ENCODE assay signal across 22 cellular contexts in the genomic region with DNA sequence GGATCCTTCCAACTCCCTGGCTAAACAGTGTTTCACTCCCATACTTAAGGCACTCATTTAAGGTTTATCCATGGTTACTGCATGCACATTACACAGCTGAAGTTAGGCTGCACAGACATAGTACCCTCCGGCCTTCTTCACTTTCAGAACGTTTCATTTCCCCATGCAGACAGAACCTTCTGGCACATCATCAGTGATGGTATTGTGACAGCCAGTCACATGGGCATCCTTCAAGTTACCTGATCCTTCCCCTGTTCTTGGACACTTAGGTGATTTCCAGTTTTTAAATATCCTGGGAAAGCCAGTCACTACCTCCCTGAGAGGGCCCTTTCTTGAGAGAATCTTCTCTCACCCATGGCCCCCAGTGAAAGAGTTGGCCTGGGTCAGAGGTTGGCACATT. TPM values are rescaled to one million over a fixed set of nuclear protein-coding genes. Genes with fewer than 3 reads are reported as not detected.
DNase-seq lines count a peak whose midpoint lies in the region; ATAC-seq, FAIRE-seq and TF ChIP-seq lines count a peak whose summit lies in the region.
"Had no signal": no experiment of that assay in that cellular context is flagged by ENCODE, and none has a peak within 500 bp of the region (broad histone marks: within the 10 kb centered on the region; RNA-seq: fewer than 3 reads in every experiment).

No MANE protein-coding gene starts in this region.

- no peak overlapping the region for H2AFZ ChIP-seq in HepG2 (ENCODE audit: low read length)
- H2AFZ ChIP-seq: GM23338 had no signal

- intact Hi-C loops in activated CD8-positive, alpha-beta T cell treated with anti-CD3 and anti-CD28 coated beads for 36 hours (cut with micrococcal nuclease): no loop called here
- intact Hi-C loops in HepG2 (cut with micrococcal nuclease; ENCODE audit: unreplicated experiment) (no loop called here), upper lobe of right lung (cut with DNase I) (no loop called here)

- BruUV-seq in HepG2 (replicated peaks; lab: Mats Ljungman, UMichigan): no TSS peak

- no peak overlapping the region for H3K27ac ChIP-seq in CD4-positive, CD25-positive, alpha-beta regulatory T cell (ENCODE audit: insufficient read depth, low read length, poor library complexity, severe bottlenecking)
- H3K27ac ChIP-seq in HepG2 (ENCODE audit: extremely low read length, insufficient read depth, low read length): no peak overlapping the region
- H3K27ac ChIP-seq in skeletal muscle tissue (ENCODE audit: low read depth, low read length): peak overlapping the region; percentile 48
- H3K27ac ChIP-seq in upper lobe of right lung: no peak overlapping the region
- H3K27ac ChIP-seq: SJCRH30 had no signal

- TF ChIP-seq POLR2A in HepG2 (IDR thresholded peaks at IDR 0.05; ENCODE audit: insufficient read depth in 1 of 2, low read depth in 2 of 2, low read length in 2 of 2): no peak

- FAIRE-seq in HepG2 (lab: Jason Lieb, UNC): no peak
- FAIRE-seq: GM18507, K562, RCC 7860 had no signal

- peaks cover 3% of the 10 kb centered on the region for H3K79me2 ChIP-seq in HepG2 (ENCODE audit: insufficient read depth, low read length)

- H3K4me3 Mint-ChIP-seq in activated CD8-positive, alpha-beta T cell treated with anti-CD3 and anti-CD28 coated beads for 36 hours: no peak overlapping the region
- no peak overlapping the region for H3K4me3 Mint-ChIP-seq in activated CD8-positive, alpha-beta T cell treated with anti-CD3 and anti-CD28 coated beads, Interleukin-2, amount 10 ng/mL, durations not matched to agents 7 days and 5 days
- no peak overlapping the region for H3K4me3 Mint-ChIP-seq in CD4-positive, CD25-positive, alpha-beta regulatory T cell
- H3K4me3 Mint-ChIP-seq: GM23338 had no signal

- H3K36me3 ChIP-seq in CD4-positive, CD25-positive, alpha-beta regulatory T cell (ENCODE audit: control insufficient read depth, insufficient read depth, low read length): peaks cover 79% of the 10 kb centered on the region
- H3K36me3 ChIP-seq in HepG2 (replicated peaks in 1 of 2; ENCODE audit: control insufficient read depth in 1 of 2, insufficient read depth in 2 of 2, low read length in 2 of 2): peaks cover 24 to 53% of the 10 kb centered on the region in 2 experiments
- peaks cover 36 to 56% (median 48%) of the 10 kb centered on the region in 3 donors for H3K36me3 ChIP-seq in skeletal muscle tissue (ENCODE audit: control insufficient read depth in 3 of 3, insufficient read depth in 3 of 3, low read length in 3 of 3)
- H3K36me3 ChIP-seq in upper lobe of right lung: peaks cover 76% of the 10 kb centered on the region

- H3K27ac Mint-ChIP-seq in activated CD8-positive, alpha-beta T cell treated with anti-CD3 and anti-CD28 coated beads for 36 hours: peak overlapping the region; percentile 12
- H3K27ac Mint-ChIP-seq in activated CD8-positive, alpha-beta T cell treated with anti-CD3 and anti-CD28 coated beads, Interleukin-2, amount 10 ng/mL, durations not matched to agents 7 days and 5 days: no peak overlapping the region
- peak overlapping the region in 2 of 3 donors; percentile 14 to 47 for H3K27ac Mint-ChIP-seq in CD4-positive, CD25-positive, alpha-beta regulatory T cell
- H3K27ac Mint-ChIP-seq: GM23338 had no signal

- in situ Hi-C loops in HepG2 (cut with HindIII; ENCODE audit: extremely low pct_ligation_motif_present, low pct_unique_long_range_greater_than_20kb): no loop called here

- H3K36me3 Mint-ChIP-seq in activated CD8-positive, alpha-beta T cell treated with anti-CD3 and anti-CD28 coated beads for 36 hours (ENCODE audit: low read depth): peaks cover 70% of the 10 kb centered on the region
- H3K36me3 Mint-ChIP-seq in activated CD8-positive, alpha-beta T cell treated with anti-CD3 and anti-CD28 coated beads, Interleukin-2, amount 10 ng/mL, durations not matched to agents 7 days and 5 days (ENCODE audit: low read depth): peaks cover 74% of the 10 kb centered on the region
- H3K36me3 Mint-ChIP-seq in CD4-positive, CD25-positive, alpha-beta regulatory T cell: peaks cover 27% of the 10 kb centered on the region

- H3K9ac ChIP-seq in HepG2 (ENCODE audit: insufficient read depth, low read depth, low read length) (no peak overlapping the region), skeletal muscle tissue (ENCODE audit: low read depth in 1 of 3, low read length in 3 of 3) (peak overlapping the region in 2 of 3 donors; percentile 4 to 25)

- POLR2A ChIA-PET in activated CD8-positive, alpha-beta T cell treated with anti-CD3 and anti-CD28 coated beads for 36 hours (lab: Charles Lee): interaction anchor here (1.3 to 1.8 kb wide), 3 partner anchors 9 to 12 kb away, joined by 3 to 7 read pairs (median 5); partner anchors contain the start of gene SMIM7
- POLR2A ChIA-PET in activated CD8-positive, alpha-beta T cell treated with anti-CD3 and anti-CD28 coated beads, Interleukin-2, amount 10 ng/mL, durations not matched to agents 7 days and 5 days (lab: Charles Lee): no interaction called here
- POLR2A ChIA-PET in HepG2 (lab: Yijun Ruan, JAX): no interaction called here

- no peaks in the 10 kb centered on the region for H3K4me1 ChIP-seq in CD4-positive, CD25-positive, alpha-beta regulatory T cell (ENCODE audit: control insufficient read depth, insufficient read depth, low read length, poor library complexity, severe bottlenecking)
- H3K4me1 ChIP-seq in HepG2 (ENCODE audit: insufficient read depth, low read length): no peaks in the 10 kb centered on the region
- H3K4me1 ChIP-seq in skeletal muscle tissue (ENCODE audit: control insufficient read depth in 3 of 3, insufficient read depth in 3 of 3, low read length in 3 of 3): peaks cover 29 to 44% (median 36%) of the 10 kb centered on the region in 3 donors
- H3K4me1 ChIP-seq in upper lobe of right lung: no peaks in the 10 kb centered on the region
- H3K4me1 ChIP-seq: HAP-1, SJCRH30 had no signal

- WGBS in HepG2 (ENCODE audit: low lambda C conversion rate): 82% methylated on average over 2 of the region's 2 CpGs

- no peak for TF ChIP-seq CTCF in activated CD8-positive, alpha-beta T cell treated with anti-CD3 and anti-CD28 coated beads for 36 hours (IDR thresholded peaks at IDR 0.05)
- TF ChIP-seq CTCF in HepG2 (CRISPR knock-in tag; IDR thresholded peaks at IDR 0.05): no peak
- no peak for TF ChIP-seq CTCF in upper lobe of right lung (IDR thresholded peaks at IDR 0.05)

- no peak overlapping the region for H3K4me3 ChIP-seq in CD4-positive, CD25-positive, alpha-beta regulatory T cell (ENCODE audit: low read depth, low read length)
- no peak overlapping the region for H3K4me3 ChIP-seq in HepG2 (replicated peaks in 1 of 3; ENCODE audit: insufficient read depth in 1 of 3, low read depth in 2 of 3, low read length in 3 of 3)
- peak overlapping the region in 1 of 3 donors; percentile 42 for H3K4me3 ChIP-seq in skeletal muscle tissue (ENCODE audit: low read length in 3 of 3)
- no peak overlapping the region for H3K4me3 ChIP-seq in upper lobe of right lung
- H3K4me3 ChIP-seq: GM23338, HAP-1, K562, MG63, SJCRH30 had no signal

- H4K20me1 ChIP-seq in HepG2 (ENCODE audit: insufficient read depth, low read length): no peaks in the 10 kb centered on the region

- H3K4me1 Mint-ChIP-seq in activated CD8-positive, alpha-beta T cell treated with anti-CD3 and anti-CD28 coated beads for 36 hours (ENCODE audit: low read depth): peaks cover 12% of the 10 kb centered on the region
- H3K4me1 Mint-ChIP-seq in activated CD8-positive, alpha-beta T cell treated with anti-CD3 and anti-CD28 coated beads, Interleukin-2, amount 10 ng/mL, durations not matched to agents 7 days and 5 days (ENCODE audit: low read depth): peaks cover 27% of the 10 kb centered on the region
- peaks cover 6 to 33% (median 14%) of the 10 kb centered on the region in 4 donors for H3K4me1 Mint-ChIP-seq in CD4-positive, CD25-positive, alpha-beta regulatory T cell
- H3K4me1 Mint-ChIP-seq: GM23338 had no signal

- no peak for TF ChIP-seq RAD21 in HepG2 (CRISPR knock-in tag; IDR thresholded peaks at IDR 0.05)

- TF ChIP-seq EP300 in HepG2 (IDR thresholded peaks at IDR 0.05; ENCODE audit: low read depth in 2 of 2, low read length in 2 of 2) (no peak), HepG2 (CRISPR knock-in tag; IDR thresholded peaks at IDR 0.05; ENCODE audit: borderline replicate concordance) (no peak)

- no peaks in the 10 kb centered on the region for H3K27me3 Mint-ChIP-seq in activated CD8-positive, alpha-beta T cell treated with anti-CD3 and anti-CD28 coated beads for 36 hours
- no peaks in the 10 kb centered on the region for H3K27me3 Mint-ChIP-seq in activated CD8-positive, alpha-beta T cell treated with anti-CD3 and anti-CD28 coated beads, Interleukin-2, amount 10 ng/mL, durations not matched to agents 7 days and 5 days (ENCODE audit: low read depth)
- no peaks in the 10 kb centered on the region for H3K27me3 Mint-ChIP-seq in CD4-positive, CD25-positive, alpha-beta regulatory T cell

- CTCF ChIA-PET in activated CD8-positive, alpha-beta T cell treated with anti-CD3 and anti-CD28 coated beads for 36 hours (lab: Charles Lee): no interaction called here
- CTCF ChIA-PET in activated CD8-positive, alpha-beta T cell treated with anti-CD3 and anti-CD28 coated beads, Interleukin-2, amount 10 ng/mL, durations not matched to agents 7 days and 5 days (lab: Charles Lee): no interaction called here
- CTCF ChIA-PET in HepG2 (lab: Yijun Ruan, JAX; ENCODE audit: low intra/inter-chr PET ratio, low total read pairs): no interaction called here

- no peak for DNase-seq in activated CD8-positive, alpha-beta T cell treated with anti-CD3 and anti-CD28 coated beads for 36 hours
- DNase-seq in activated CD8-positive, alpha-beta T cell treated with anti-CD3 and anti-CD28 coated beads, Interleukin-2, amount 10 ng/mL, durations not matched to agents 7 days and 5 days: no peak
- DNase-seq in CD4-positive, CD25-positive, alpha-beta regulatory T cell: no peak
- DNase-seq in HepG2 (ENCODE audit: low spot score) (no peak), upper lobe of right lung (no peak)
- DNase-seq: 8988T, DMS79 treated with DMSO at 0.1 percent for 48 hours, MG63, NCI-H1417, NCI-H1694 treated with DMSO at 0.1 percent for 48 hours, NCI-H2081 treated with DMSO at 0.1 percent for 48 hours, NCI-H446, NCI-H526, OCI-M1, SJCRH30 had no signal

- H3K4me2 ChIP-seq in HepG2 (ENCODE audit: low read depth, low read length): no peak overlapping the region
- H3K4me2 ChIP-seq: GM23338 had no signal

- no peak for ATAC-seq in activated CD8-positive, alpha-beta T cell treated with anti-CD3 and anti-CD28 coated beads for 36 hours
- ATAC-seq in activated CD8-positive, alpha-beta T cell treated with anti-CD3 and anti-CD28 coated beads, Interleukin-2, amount 10 ng/mL, durations not matched to agents 7 days and 5 days: no peak
- ATAC-seq in CD4-positive, CD25-positive, alpha-beta regulatory T cell (ENCODE audit: low read depth in 2 of 2): no peak
- ATAC-seq in HepG2 (no peak), upper lobe of right lung (no peak), GM19328 (IDR thresholded peaks at IDR 0.05; ENCODE audit: unreplicated experiment) (no peak)
- ATAC-seq: GM23338, K562 had no signal

- no peaks in the 10 kb centered on the region for H3K27me3 ChIP-seq in CD4-positive, CD25-positive, alpha-beta regulatory T cell (ENCODE audit: control insufficient read depth, insufficient read depth, low read length)
- H3K27me3 ChIP-seq in HepG2 (ENCODE audit: control insufficient read depth in 1 of 2, insufficient read depth in 2 of 2, low read length in 2 of 2): no peaks in the 10 kb centered on the region
- no peaks in the 10 kb centered on the region for H3K27me3 ChIP-seq in skeletal muscle tissue (ENCODE audit: control insufficient read depth in 3 of 3, insufficient read depth in 3 of 3, low read length in 3 of 3)
- no peaks in the 10 kb centered on the region for H3K27me3 ChIP-seq in upper lobe of right lung
- H3K27me3 ChIP-seq: MG63, SJCRH30 had no signal

- no peaks in the 10 kb centered on the region for H3K9me3 Mint-ChIP-seq in activated CD8-positive, alpha-beta T cell treated with anti-CD3 and anti-CD28 coated beads for 36 hours
- no peaks in the 10 kb centered on the region for H3K9me3 Mint-ChIP-seq in activated CD8-positive, alpha-beta T cell treated with anti-CD3 and anti-CD28 coated beads, Interleukin-2, amount 10 ng/mL, durations not matched to agents 7 days and 5 days (ENCODE audit: insufficient read depth)
- no peaks in the 10 kb centered on the region for H3K9me3 Mint-ChIP-seq in CD4-positive, CD25-positive, alpha-beta regulatory T cell
- H3K9me3 Mint-ChIP-seq: GM23338 had no signal

- no peaks in the 10 kb centered on the region for H3K9me3 ChIP-seq in CD4-positive, CD25-positive, alpha-beta regulatory T cell (ENCODE audit: control insufficient read depth in 2 of 2, low read length in 2 of 2)
- H3K9me3 ChIP-seq in HepG2 (ENCODE audit: low read length) (no peaks in the 10 kb centered on the region), skeletal muscle tissue (ENCODE audit: control insufficient read depth in 3 of 3, low read length in 3 of 3) (no peaks in the 10 kb centered on the region), upper lobe of right lung (no peaks in the 10 kb centered on the region)
- H3K9me3 ChIP-seq: HAP-1, MG63, SJCRH30 had no signal

RNA-seq across cellular contexts. Expression of gene SMIM7, which starts 9.1 kb away (rescaled TPM):
- total RNA-seq in activated CD8-positive, alpha-beta T cell treated with anti-CD3 and anti-CD28 coated beads for 36 hours: 10 to 100 TPM; 48.0 to 55.0 TPM
- 10 to 100 TPM; 51.5 to 53.5 TPM for total RNA-seq in activated CD8-positive, alpha-beta T cell treated with anti-CD3 and anti-CD28 coated beads, Interleukin-2, amount 10 ng/mL, durations not matched to agents 7 days and 5 days
- 71.0 TPM for total RNA-seq in CD4-positive, CD25-positive, alpha-beta regulatory T cell
- 10 to 100 TPM; 61.5 to 73.1 (median 65.6) TPM for polyA plus RNA-seq in CD4-positive, CD25-positive, alpha-beta regulatory T cell
- total RNA-seq in HepG2 (2016; rRNA removed; fragmentation: Illumina TruSeq; extraction: Trizol): 67.4 and 74.9 TPM in 2 replicates
- total RNA-seq in HepG2 (2016; cell fraction: cytosol; rRNA removed; fragmentation: Illumina TruSeq; extraction: Trizol; ENCODE audit: low read depth): 22.7 and 23.8 TPM in 2 replicates
- total RNA-seq in HepG2 (2016; cell fraction: insoluble cytoplasmic fraction; rRNA removed; fragmentation: Illumina TruSeq; extraction: Trizol): 70.2 and 82.6 TPM in 2 replicates
- total RNA-seq in HepG2 (2016; cell fraction: membrane; rRNA removed; fragmentation: Illumina TruSeq; extraction: Trizol): 40.7 and 44.7 TPM in 2 replicates
- total RNA-seq in HepG2 (2016; cell fraction: nucleus; rRNA removed; fragmentation: Illumina TruSeq; extraction: Trizol): 59.0 and 59.2 TPM in 2 replicates
- polyA plus RNA-seq in HepG2 (2011; rRNA removed): 54.7 and 55.7 TPM in 2 replicates
- polyA plus RNA-seq in HepG2 (2011; cell fraction: cytosol; rRNA removed): 48.4 and 57.9 TPM in 2 replicates
- polyA plus RNA-seq in HepG2 (2011; cell fraction: nucleus; rRNA removed): 29.8 and 32.8 TPM in 2 replicates
- 35.2 and 40.9 TPM in 2 replicates for polyA plus RNA-seq in HepG2 (2012)
- 23.3 and 26.2 TPM in 2 replicates for polyA plus RNA-seq in HepG2 (2016; cell fraction: cytosol; fragmentation: Illumina TruSeq; extraction: Trizol; ENCODE audit: low read depth)
- polyA plus RNA-seq in HepG2 (2016; cell fraction: insoluble cytoplasmic fraction; fragmentation: Illumina TruSeq; extraction: Trizol; ENCODE audit: low read depth): 69.8 and 76.9 TPM in 2 replicates
- 35.1 and 42.6 TPM in 2 replicates for polyA plus RNA-seq in HepG2 (2016; cell fraction: membrane; fragmentation: Illumina TruSeq; extraction: Trizol; ENCODE audit: low read depth)
- 93.6 and 97.3 TPM in 2 replicates for polyA plus RNA-seq in HepG2 (2016; cell fraction: nucleus; fragmentation: Illumina TruSeq; extraction: Trizol; ENCODE audit: insufficient read depth, low read depth)
- polyA minus RNA-seq in HepG2 (2011; rRNA and poly(A)+ RNA removed; ENCODE audit: low replicate concordance): 48.4 and 75.2 TPM in 2 replicates
- polyA minus RNA-seq in HepG2 (2011; cell fraction: cytosol; rRNA and poly(A)+ RNA removed): 21.3 and 23.3 TPM in 2 replicates
- 58.6 and 66.2 TPM in 2 replicates for polyA minus RNA-seq in HepG2 (2011; cell fraction: nucleus; rRNA and poly(A)+ RNA removed)
- total RNA-seq in skeletal muscle tissue: 48.0 TPM
- 76.7 TPM for total RNA-seq in upper lobe of right lung

RNA-seq across cellular contexts. Expression of gene TMEM38A, which starts 10.1 kb away (rescaled TPM):
- total RNA-seq in activated CD8-positive, alpha-beta T cell treated with anti-CD3 and anti-CD28 coated beads for 36 hours: 1 to 10 TPM; 1.2 to 1.8 TPM
- total RNA-seq in activated CD8-positive, alpha-beta T cell treated with anti-CD3 and anti-CD28 coated beads, Interleukin-2, amount 10 ng/mL, durations not matched to agents 7 days and 5 days: under 1 TPM; 0.60 to 0.87 TPM
- total RNA-seq in CD4-positive, CD25-positive, alpha-beta regulatory T cell: 1.0 TPM
- polyA plus RNA-seq in CD4-positive, CD25-positive, alpha-beta regulatory T cell: 1 to 10 TPM; 2.7 to 5.7 (median 3.8) TPM
- total RNA-seq in HepG2 (2016; rRNA removed; fragmentation: Illumina TruSeq; extraction: Trizol) (1.7 and 4.8 TPM in 2 replicates), skeletal muscle tissue (129 TPM), upper lobe of right lung (5.1 TPM)
- 13.4 and 14.4 TPM in 2 replicates for total RNA-seq in HepG2 (2016; cell fraction: cytosol; rRNA removed; fragmentation: Illumina TruSeq; extraction: Trizol; ENCODE audit: low read depth)
- total RNA-seq in HepG2 (2016; cell fraction: insoluble cytoplasmic fraction; rRNA removed; fragmentation: Illumina TruSeq; extraction: Trizol): 1.0 and 3.2 TPM in 2 replicates
- total RNA-seq in HepG2 (2016; cell fraction: membrane; rRNA removed; fragmentation: Illumina TruSeq; extraction: Trizol): 5.8 and 6.7 TPM in 2 replicates
- 2.9 and 3.9 TPM in 2 replicates for total RNA-seq in HepG2 (2016; cell fraction: nucleus; rRNA removed; fragmentation: Illumina TruSeq; extraction: Trizol)
- polyA plus RNA-seq in HepG2 (2011; rRNA removed): 6.8 and 7.7 TPM in 2 replicates
- polyA plus RNA-seq in HepG2 (2011; cell fraction: cytosol; rRNA removed): 5.6 and 7.1 TPM in 2 replicates
- 3.8 and 5.7 TPM in 2 replicates for polyA plus RNA-seq in HepG2 (2011; cell fraction: nucleus; rRNA removed)
- polyA plus RNA-seq in HepG2 (2012): 3.0 and 6.9 TPM in 2 replicates
- polyA plus RNA-seq in HepG2 (2016; cell fraction: cytosol; fragmentation: Illumina TruSeq; extraction: Trizol; ENCODE audit: low read depth): 4.3 and 4.4 TPM in 2 replicates
- 2.5 and 2.6 TPM in 2 replicates for polyA plus RNA-seq in HepG2 (2016; cell fraction: insoluble cytoplasmic fraction; fragmentation: Illumina TruSeq; extraction: Trizol; ENCODE audit: low read depth)
- polyA plus RNA-seq in HepG2 (2016; cell fraction: membrane; fragmentation: Illumina TruSeq; extraction: Trizol; ENCODE audit: low read depth): 5.6 and 5.9 TPM in 2 replicates
- 5.2 TPM in 2 replicates for polyA plus RNA-seq in HepG2 (2016; cell fraction: nucleus; fragmentation: Illumina TruSeq; extraction: Trizol; ENCODE audit: insufficient read depth, low read depth)
- 30.6 and 58.3 TPM in 2 replicates for polyA minus RNA-seq in HepG2 (2011; rRNA and poly(A)+ RNA removed; ENCODE audit: low replicate concordance)
- polyA minus RNA-seq in HepG2 (2011; cell fraction: cytosol; rRNA and poly(A)+ RNA removed): 2.2 and 6.2 TPM in 2 replicates
- polyA minus RNA-seq in HepG2 (2011; cell fraction: nucleus; rRNA and poly(A)+ RNA removed): 4.1 and 7.3 TPM in 2 replicates

RNA-seq across cellular contexts. Expression of gene MED26, which starts 22.8 kb away (rescaled TPM):
- 10 to 100 TPM; 14.2 to 19.3 TPM for total RNA-seq in activated CD8-positive, alpha-beta T cell treated with anti-CD3 and anti-CD28 coated beads for 36 hours
- 10 to 100 TPM; 17.2 to 17.4 TPM for total RNA-seq in activated CD8-positive, alpha-beta T cell treated with anti-CD3 and anti-CD28 coated beads, Interleukin-2, amount 10 ng/mL, durations not matched to agents 7 days and 5 days
- 62.5 TPM for total RNA-seq in CD4-positive, CD25-positive, alpha-beta regulatory T cell
- polyA plus RNA-seq in CD4-positive, CD25-positive, alpha-beta regulatory T cell: 1 to 10 TPM; 2.9 to 4.6 (median 3.9) TPM
- total RNA-seq in HepG2 (2016; rRNA removed; fragmentation: Illumina TruSeq; extraction: Trizol) (3.3 and 3.8 TPM in 2 replicates), skeletal muscle tissue (2.6 TPM), upper lobe of right lung (13.4 TPM)
- total RNA-seq in HepG2 (2016; cell fraction: cytosol; rRNA removed; fragmentation: Illumina TruSeq; extraction: Trizol; ENCODE audit: low read depth): 0.88 and 1.1 TPM in 2 replicates
- total RNA-seq in HepG2 (2016; cell fraction: insoluble cytoplasmic fraction; rRNA removed; fragmentation: Illumina TruSeq; extraction: Trizol): 2.3 and 2.9 TPM in 2 replicates
- 2.2 and 2.5 TPM in 2 replicates for total RNA-seq in HepG2 (2016; cell fraction: membrane; rRNA removed; fragmentation: Illumina TruSeq; extraction: Trizol)
- total RNA-seq in HepG2 (2016; cell fraction: nucleus; rRNA removed; fragmentation: Illumina TruSeq; extraction: Trizol): 4.4 and 6.8 TPM in 2 replicates
- polyA plus RNA-seq in HepG2 (2011; rRNA removed): 3.3 and 3.5 TPM in 2 replicates
- 2.7 and 3.7 TPM in 2 replicates for polyA plus RNA-seq in HepG2 (2011; cell fraction: cytosol; rRNA removed)
- polyA plus RNA-seq in HepG2 (2011; cell fraction: nucleus; rRNA removed): 4.2 and 6.4 TPM in 2 replicates
- polyA plus RNA-seq in HepG2 (2012): 3.0 and 3.2 TPM in 2 replicates
- polyA plus RNA-seq in HepG2 (2016; cell fraction: cytosol; fragmentation: Illumina TruSeq; extraction: Trizol; ENCODE audit: low read depth): 0.35 and 0.40 TPM in 2 replicates
- polyA plus RNA-seq in HepG2 (2016; cell fraction: insoluble cytoplasmic fraction; fragmentation: Illumina TruSeq; extraction: Trizol; ENCODE audit: low read depth): 3.6 and 5.3 TPM in 2 replicates
- polyA plus RNA-seq in HepG2 (2016; cell fraction: membrane; fragmentation: Illumina TruSeq; extraction: Trizol; ENCODE audit: low read depth): 1.6 and 1.7 TPM in 2 replicates
- polyA plus RNA-seq in HepG2 (2016; cell fraction: nucleus; fragmentation: Illumina TruSeq; extraction: Trizol; ENCODE audit: insufficient read depth, low read depth): 6.4 and 8.6 TPM in 2 replicates
- 12.3 and 16.1 TPM in 2 replicates for polyA minus RNA-seq in HepG2 (2011; rRNA and poly(A)+ RNA removed; ENCODE audit: low replicate concordance)
- polyA minus RNA-seq in HepG2 (2011; cell fraction: cytosol; rRNA and poly(A)+ RNA removed): 4.7 and 5.5 TPM in 2 replicates
- polyA minus RNA-seq in HepG2 (2011; cell fraction: nucleus; rRNA and poly(A)+ RNA removed): 14.0 and 19.3 TPM in 2 replicates
